17 cellular contexts compared by ENCODE assay signal in the genomic region with DNA sequence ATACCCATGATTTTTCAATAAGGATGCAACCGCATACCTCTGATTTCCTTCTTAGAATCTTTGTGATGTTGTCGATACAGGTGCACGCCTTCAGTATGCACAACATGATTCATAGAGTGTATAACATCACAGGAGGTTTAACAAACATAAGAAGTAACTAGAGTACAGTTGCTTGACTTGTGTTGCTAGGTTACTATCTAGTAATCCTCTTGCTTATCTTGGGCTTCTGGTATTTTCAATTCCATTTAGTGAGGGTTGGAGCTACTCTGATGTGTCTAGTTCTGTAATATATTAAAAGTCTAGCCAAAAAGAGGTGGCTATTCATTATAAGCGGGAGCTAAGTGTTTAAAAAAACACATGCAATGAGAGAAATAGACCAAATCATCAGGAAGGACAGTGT.
A peak's percentile ranks its signal among the peaks of the same experiment; 100 is the strongest.
DNase-seq lines count a peak whose midpoint lies in the region; ATAC-seq, FAIRE-seq and TF ChIP-seq lines count a peak whose summit lies in the region.
"Had no signal": no experiment of that assay in that cellular context is flagged by ENCODE, and none has a peak within 500 bp of the region (broad histone marks: within the 10 kb centered on the region; RNA-seq: fewer than 3 reads in every experiment).

No MANE protein-coding gene starts in this region.

- no peaks in the 10 kb centered on the region for H3K79me2 ChIP-seq in HepG2 (ENCODE audit: insufficient read depth, low read length)

- peak; percentile 58 for DNase-seq in A172 (ENCODE audit: low spot score)
- peak; percentile 94 for DNase-seq in NCI-H226
- DNase-seq in epithelial cell of prostate (ENCODE audit: low read depth, low spot score): peak; percentile 14
- peak; percentile 67 for DNase-seq in HepG2 (ENCODE audit: low spot score)
- DNase-seq in H7: no peak
- DNase-seq in breast epithelium (ENCODE audit: low spot score in 2 of 2): no peak
- no peak for DNase-seq in GM13977 (ENCODE audit: low spot score)
- DNase-seq in islet precursor cell: no peak
- DNase-seq: activated CD4-positive, CD25-positive, alpha-beta regulatory T cell treated with anti-CD3 and anti-CD28 coated beads, Interleukin-2, amount 50 U/mL, for 72 hours; activated naive CD8-positive, alpha-beta T cell treated with anti-CD3 and anti-CD28 coated beads for 36 hours; DMS79; HCEC 1CT; midbrain; NCI-H2171; ovary; testis had no signal

- H3K4me3 ChIP-seq in HepG2 (replicated peaks in 1 of 3; ENCODE audit: insufficient read depth in 1 of 3, low read depth in 2 of 3, low read length in 3 of 3) (no peak overlapping the region), H7 (ENCODE audit: insufficient read depth, low read depth, low read length) (no peak overlapping the region), breast epithelium (no peak overlapping the region)
- H3K4me3 ChIP-seq: coronary artery, ovary, testis had no signal

- POLR2A ChIA-PET in HepG2 (lab: Yijun Ruan, JAX): no interaction called here

- no peak overlapping the region for H3K9ac ChIP-seq in HepG2 (ENCODE audit: insufficient read depth, low read depth, low read length)

- TF ChIP-seq RAD21 in HepG2 (CRISPR knock-in tag; IDR thresholded peaks at IDR 0.05): no peak

- ATAC-seq in HepG2: peak; percentile 54; the same call in 2 of the 3 replicates

- 54% methylated on average over 4 of the region's 4 CpGs for WGBS in HepG2 (ENCODE audit: low lambda C conversion rate)

- H3K4me1 ChIP-seq in HepG2 (ENCODE audit: insufficient read depth, low read length) (peaks cover 48% of the 10 kb centered on the region), breast epithelium (no peaks in the 10 kb centered on the region)

- CTCF ChIA-PET in HepG2 (lab: Yijun Ruan, JAX; ENCODE audit: low intra/inter-chr PET ratio, low total read pairs): no interaction called here

- no peak for TF ChIP-seq CTCF in HepG2 (CRISPR knock-in tag; IDR thresholded peaks at IDR 0.05)
- no peak for TF ChIP-seq CTCF in breast epithelium (IDR thresholded peaks at IDR 0.05)
- no peak for TF ChIP-seq CTCF in GM13977 (IDR thresholded peaks at IDR 0.05; ENCODE audit: extremely low read depth, insufficient read depth, missing control alignments)

- BruUV-seq in HepG2 (replicated peaks; lab: Mats Ljungman, UMichigan): no TSS peak

- H3K27ac ChIP-seq in epithelial cell of prostate: no peak overlapping the region
- no peak overlapping the region for H3K27ac ChIP-seq in HepG2 (ENCODE audit: extremely low read length, insufficient read depth, low read length)
- no peak overlapping the region for H3K27ac ChIP-seq in breast epithelium
- H3K27ac ChIP-seq: coronary artery, ovary, testis had no signal

- no peaks in the 10 kb centered on the region for H4K20me1 ChIP-seq in HepG2 (ENCODE audit: insufficient read depth, low read length)

- H3K27me3 ChIP-seq in HepG2 (ENCODE audit: control insufficient read depth in 1 of 2, insufficient read depth in 2 of 2, low read length in 2 of 2) (no peaks in the 10 kb centered on the region), H7 (ENCODE audit: control insufficient read depth, insufficient read depth, low read length) (no peaks in the 10 kb centered on the region), breast epithelium (no peaks in the 10 kb centered on the region)
- H3K27me3 ChIP-seq: ovary, testis had no signal

- intact Hi-C loops in HepG2 (cut with micrococcal nuclease; ENCODE audit: unreplicated experiment) (no loop called here), breast epithelium (cut with DNase I; ENCODE audit: low total_unique reads) (no loop called here)

- TF ChIP-seq POLR2A in HepG2 (IDR thresholded peaks at IDR 0.05; ENCODE audit: insufficient read depth in 1 of 2, low read depth in 2 of 2, low read length in 2 of 2) (no peak), breast epithelium (IDR thresholded peaks at IDR 0.05) (no peak)

- H3K9me3 ChIP-seq in HepG2 (ENCODE audit: low read length): no peaks in the 10 kb centered on the region
- H3K9me3 ChIP-seq in breast epithelium: no peaks in the 10 kb centered on the region
- H3K9me3 ChIP-seq: ovary, testis had no signal

- no peak overlapping the region for H2AFZ ChIP-seq in HepG2 (ENCODE audit: low read length)

- H3K36me3 ChIP-seq in HepG2 (replicated peaks in 1 of 2; ENCODE audit: control insufficient read depth in 1 of 2, insufficient read depth in 2 of 2, low read length in 2 of 2) (no peaks in the 10 kb centered on the region), H7 (replicated peaks; ENCODE audit: control insufficient read depth, insufficient read depth, low read length) (no peaks in the 10 kb centered on the region), breast epithelium (no peaks in the 10 kb centered on the region)
- H3K36me3 ChIP-seq: ovary had no signal

- no peak overlapping the region for H3K4me2 ChIP-seq in HepG2 (ENCODE audit: low read depth, low read length)

- in situ Hi-C loops in HepG2 (cut with HindIII; ENCODE audit: extremely low pct_ligation_motif_present, low pct_unique_long_range_greater_than_20kb) (no loop called here), GM13977 (cut with MboI; ENCODE audit: low pct_unique_long_range_greater_than_20kb, low sequenced_read_pairs, unreplicated experiment) (no loop called here)

- FAIRE-seq in HepG2 (lab: Jason Lieb, UNC): no peak

- TF ChIP-seq EP300 in HepG2 (IDR thresholded peaks at IDR 0.05; ENCODE audit: low read depth in 2 of 2, low read length in 2 of 2) (no peak), HepG2 (CRISPR knock-in tag; IDR thresholded peaks at IDR 0.05; ENCODE audit: borderline replicate concordance) (no peak)

TF ChIP-seq in HepG2, 621 proteins besides CTCF, POLR2A, EP300 and RAD21:
- TF ChIP-seq REPIN1 (CRISPR knock-in tag; IDR thresholded peaks at IDR 0.05; ENCODE audit: borderline replicate concordance, low read depth) (no peak), ZBTB38 (CRISPR knock-in tag; IDR thresholded peaks at IDR 0.05) (no peak), RORA (CRISPR knock-in tag; IDR thresholded peaks at IDR 0.05) (no peak), ZNF672 (CRISPR knock-in tag; IDR thresholded peaks at IDR 0.05) (no peak), ZNF724P (CRISPR knock-in tag; IDR thresholded peaks at IDR 0.05; ENCODE audit: borderline replicate concordance) (no peak), FOXK1 (CRISPR knock-in tag; IDR thresholded peaks at IDR 0.05; ENCODE audit: borderline replicate concordance, low read depth) (no peak), HMG20B (CRISPR knock-in tag; conservative IDR thresholded peaks at IDR 0.05) (no peak), ZNF343 (CRISPR knock-in tag; IDR thresholded peaks at IDR 0.05) (no peak), ZBTB3 (CRISPR knock-in tag; IDR thresholded peaks at IDR 0.05; ENCODE audit: borderline replicate concordance, low read depth) (no peak), TEF (CRISPR knock-in tag; IDR thresholded peaks at IDR 0.05) (no peak), ZNF367 (CRISPR knock-in tag; IDR thresholded peaks at IDR 0.05; ENCODE audit: borderline replicate concordance) (no peak), KAT7 (CRISPR knock-in tag; IDR thresholded peaks at IDR 0.05; ENCODE audit: borderline replicate concordance) (no peak), HES4 (CRISPR knock-in tag; IDR thresholded peaks at IDR 0.05; ENCODE audit: borderline replicate concordance) (no peak), SRF (IDR thresholded peaks at IDR 0.05; ENCODE audit: low read depth, low read length) (no peak), RBAK (CRISPR knock-in tag; IDR thresholded peaks at IDR 0.05) (no peak), TBL1XR1 (IDR thresholded peaks at IDR 0.05; ENCODE audit: borderline replicate concordance, low read length, partially characterized antibody) (no peak)
- TF ChIP-seq, protein P1, sequence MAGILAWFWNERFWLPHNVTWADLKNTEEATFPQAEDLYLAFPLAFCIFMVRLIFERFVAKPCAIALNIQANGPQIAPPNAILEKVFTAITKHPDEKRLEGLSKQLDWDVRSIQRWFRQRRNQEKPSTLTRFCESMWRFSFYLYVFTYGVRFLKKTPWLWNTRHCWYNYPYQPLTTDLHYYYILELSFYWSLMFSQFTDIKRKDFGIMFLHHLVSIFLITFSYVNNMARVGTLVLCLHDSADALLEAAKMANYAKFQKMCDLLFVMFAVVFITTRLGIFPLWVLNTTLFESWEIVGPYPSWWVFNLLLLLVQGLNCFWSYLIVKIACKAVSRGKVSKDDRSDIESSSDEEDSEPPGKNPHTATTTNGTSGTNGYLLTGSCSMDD (CRISPR knock-in tag; IDR thresholded peaks at IDR 0.05): no peak
TF ChIP-seq in HepG2: peak in this region for 0.

Comparison
In these comparisons a context has a peak if more than half of its experiments do, and no peak if none do; other contexts are left out.
1. DNase-seq: peak in A172 (single experiment), NCI-H226 (single experiment), epithelial cell of prostate (single experiment) and HepG2 (single experiment); none in H7 (single experiment), breast epithelium (0 of 2), GM13977 (single experiment) and islet precursor cell (single experiment).